1 cellular context compared by ENCODE assay signal in the genomic region with DNA sequence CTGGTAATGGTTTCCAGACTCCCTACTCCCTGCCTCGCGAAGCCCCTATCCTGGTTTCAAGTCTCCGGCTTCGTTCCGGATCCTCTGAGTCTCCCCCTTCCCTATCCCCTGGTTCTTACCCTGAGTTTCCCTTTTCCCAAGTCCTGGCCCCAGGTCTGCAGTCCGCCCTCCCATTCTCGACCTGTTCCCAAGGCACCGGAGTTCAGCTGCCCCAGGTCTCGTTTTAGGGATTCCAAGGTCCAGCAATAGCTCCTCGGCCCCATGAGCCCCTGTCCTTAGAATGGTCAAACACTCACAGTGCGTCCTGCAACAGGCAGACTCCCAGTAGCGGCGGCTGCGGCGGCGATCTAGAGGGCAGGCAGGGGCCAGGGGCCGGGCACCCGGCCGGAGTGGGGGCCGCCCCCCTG.
TF ChIP-seq lines count a peak whose summit lies in the region.

No MANE protein-coding gene starts in this region.

TF ChIP-seq in GM12878, 131 proteins besides CTCF, POLR2A, EP300 and RAD21:
- no peak for TF ChIP-seq CBX5 (IDR thresholded peaks at IDR 0.05; ENCODE audit: low read depth)
- TF ChIP-seq GATAD2B (conservative IDR thresholded peaks at IDR 0.05; ENCODE audit: low read depth): no peak
- no peak for TF ChIP-seq ESRRA (IDR thresholded peaks at IDR 0.05; ENCODE audit: low read length)
- TF ChIP-seq, protein P1, sequence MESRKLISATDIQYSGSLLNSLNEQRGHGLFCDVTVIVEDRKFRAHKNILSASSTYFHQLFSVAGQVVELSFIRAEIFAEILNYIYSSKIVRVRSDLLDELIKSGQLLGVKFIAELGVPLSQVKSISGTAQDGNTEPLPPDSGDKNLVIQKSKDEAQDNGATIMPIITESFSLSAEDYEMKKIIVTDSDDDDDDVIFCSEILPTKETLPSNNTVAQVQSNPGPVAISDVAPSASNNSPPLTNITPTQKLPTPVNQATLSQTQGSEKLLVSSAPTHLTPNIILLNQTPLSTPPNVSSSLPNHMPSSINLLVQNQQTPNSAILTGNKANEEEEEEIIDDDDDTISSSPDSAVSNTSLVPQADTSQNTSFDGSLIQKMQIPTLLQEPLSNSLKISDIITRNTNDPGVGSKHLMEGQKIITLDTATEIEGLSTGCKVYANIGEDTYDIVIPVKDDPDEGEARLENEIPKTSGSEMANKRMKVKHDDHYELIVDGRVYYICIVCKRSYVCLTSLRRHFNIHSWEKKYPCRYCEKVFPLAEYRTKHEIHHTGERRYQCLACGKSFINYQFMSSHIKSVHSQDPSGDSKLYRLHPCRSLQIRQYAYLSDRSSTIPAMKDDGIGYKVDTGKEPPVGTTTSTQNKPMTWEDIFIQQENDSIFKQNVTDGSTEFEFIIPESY (IDR thresholded peaks at IDR 0.05): no peak
- TF ChIP-seq CHD1 (IDR thresholded peaks at IDR 0.05; ENCODE audit: low read depth, low read length): no peak
- no peak for TF ChIP-seq BHLHE40 (IDR thresholded peaks at IDR 0.05; ENCODE audit: borderline replicate concordance in 1 of 2, low read depth in 2 of 2, low read length in 1 of 2)
- TF ChIP-seq MYC (IDR thresholded peaks at IDR 0.05; ENCODE audit: insufficient read depth, insufficient read length, insufficient replicate concordance, low read length, severe bottlenecking): no peak
- no peak for TF ChIP-seq RAD51 (IDR thresholded peaks at IDR 0.05)
- no peak for TF ChIP-seq JUND (IDR thresholded peaks at IDR 0.05; ENCODE audit: low read depth, low read length)
TF ChIP-seq in GM12878: peak in this region for 0.
